ENCODE assay signal across 8 cellular contexts in the genomic region with DNA sequence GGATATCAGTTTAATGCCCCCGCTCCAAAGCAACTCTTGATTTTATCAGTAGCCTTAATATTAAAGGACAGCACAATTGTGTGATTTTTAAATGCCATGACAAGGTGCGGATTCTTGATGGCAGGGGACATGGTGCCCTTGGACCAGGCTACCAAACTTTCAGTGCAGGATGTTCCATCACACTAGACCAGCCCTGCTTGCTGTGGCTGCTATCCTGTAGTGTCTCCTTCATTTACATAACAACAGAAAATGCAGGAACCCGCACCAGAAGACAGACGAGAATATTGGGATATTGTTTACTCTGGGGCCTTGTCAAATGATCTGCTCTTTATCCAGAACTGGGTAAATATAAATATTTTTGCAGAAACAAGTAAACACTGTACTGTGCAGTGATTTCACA.
"Had no signal": no experiment of that assay in that cellular context is flagged by ENCODE, and none has a peak within 500 bp of the region (broad histone marks: within the 10 kb centered on the region; RNA-seq: fewer than 3 reads in every experiment).

No MANE protein-coding gene starts in this region.

- ATAC-seq: HCT116, K562 had no signal

- H3K9me3 ChIP-seq: HAP-1 had no signal

- H3K4me3 ChIP-seq: GM23248, HAP-1, K562 had no signal

- H3K36me3 ChIP-seq: HAP-1 had no signal

- H3K27ac Mint-ChIP-seq: HFFc6 had no signal

- H3K4me3 Mint-ChIP-seq: HFFc6 had no signal

- DNase-seq: GM23248, H7, HFFc6, IMR-90, KG1 had no signal

- H3K4me1 ChIP-seq: HAP-1 had no signal

- H3K27ac ChIP-seq: GM23248 had no signal
